ENCODE assay signal across 34 cellular contexts in the genomic region with DNA sequence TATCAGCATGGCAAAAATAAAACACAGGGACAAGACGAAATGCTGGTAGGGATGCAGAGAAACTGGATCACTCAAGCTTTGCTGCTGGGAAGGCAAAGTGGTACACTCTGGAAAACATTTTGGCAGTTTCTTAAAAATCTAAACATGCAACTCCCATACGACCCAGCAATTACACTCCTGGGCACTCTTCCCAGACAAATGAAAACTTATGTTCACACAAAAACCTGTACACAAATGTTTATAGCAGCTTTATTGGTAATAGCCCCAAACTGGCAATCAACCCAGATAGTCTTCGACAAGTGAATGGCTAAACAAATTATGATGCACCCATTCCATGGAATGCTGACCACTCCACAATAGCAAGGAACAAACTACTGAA. TPM values are rescaled to one million over a fixed set of nuclear protein-coding genes. Genes with fewer than 3 reads are reported as not detected.
DNase-seq lines count a peak whose midpoint lies in the region; ATAC-seq and TF ChIP-seq lines count a peak whose summit lies in the region.
"Had no signal": no experiment of that assay in that cellular context is flagged by ENCODE, and none has a peak within 500 bp of the region (broad histone marks: within the 10 kb centered on the region; RNA-seq: fewer than 3 reads in every experiment).

No MANE protein-coding gene starts in this region.

- ATAC-seq in T-cell (replicated peaks in 1 of 4) (no peak), HG03175 (IDR thresholded peaks at IDR 0.05; ENCODE audit: unreplicated experiment) (no peak)
- ATAC-seq: gastroesophageal sphincter; left colon; stimulated activated memory B cell treated with anti-CD40 and anti-IgM and Interleukin-4, amounts not matched to agents 10 μg/mL and 1 μg/mL and 100 μg/mL, for 72 hours had no signal

- H3K9me3 Mint-ChIP-seq in T-cell (no peaks in the 10 kb centered on the region), immature natural killer cell (no peaks in the 10 kb centered on the region), endothelial cell (ENCODE audit: unreplicated experiment) (no peaks in the 10 kb centered on the region)
- H3K9me3 Mint-ChIP-seq: endodermal cell; stimulated activated memory B cell treated with anti-CD40 and anti-IgM and Interleukin-4, amounts not matched to agents 10 μg/mL and 1 μg/mL and 100 μg/mL, for 72 hours; T-helper 1 cell treated with Interleukin-12 subunit alpha and Interleukin-12 subunit beta and Interleukin-4 antibody, amounts not matched to agents 30 μg/mL and 1 μg/mL, for 36 hours had no signal

- H3K27me3 ChIP-seq in BLaER1 treated with 17β-estradiol and CSF1 and Interleukin-3, amounts not matched to agents 10 nM and 100 nM = peaks cover 0 to 21% (median 6%) of the 10 kb centered on the region in 11 experiments; a peak in 7 of 22 replicates
- H3K27me3 ChIP-seq: vagina had no signal

- POLR2A ChIA-PET in T-cell (lab: Charles Lee) = interaction anchor here in 1 of 2 donors (0.7 kb wide), 1 partner anchor 1483 kb away, joined by 8 read pairs; no protein-coding TSS in a partner anchor

- H3K4me3 ChIP-seq in BLaER1 treated with 17β-estradiol and CSF1 and Interleukin-3, amounts not matched to agents 10 nM and 100 nM = peak overlapping the region in 2 of 10 experiments; percentile 73 to 90; a peak in 1 of 20 replicates
- H3K4me3 ChIP-seq: ascending aorta, esophagus squamous epithelium, gastroesophageal sphincter, prostate gland, sigmoid colon, thoracic aorta, vagina had no signal

- peak overlapping the region in 3 of 11 experiments; percentile 65 to 84 (median 80); a peak in 4 of 22 replicates for H3K27ac ChIP-seq in BLaER1 treated with 17β-estradiol and CSF1 and Interleukin-3, amounts not matched to agents 10 nM and 100 nM
- H3K27ac ChIP-seq: ascending aorta, gastroesophageal sphincter, sigmoid colon, thoracic aorta had no signal

- H3K9ac ChIP-seq in BLaER1 treated with 17β-estradiol and CSF1 and Interleukin-3, amounts not matched to agents 10 nM and 100 nM = peak overlapping the region in 1 of 11 experiments; percentile 95; a peak in 1 of 22 replicates

- DNase-seq in NCI-H1105 treated with DMSO at 0.1 percent for 48 hours (lab: John Stamatoyannopoulos, UW) (peak; percentile 31), NCI-H1105 (lab: John Stamatoyannopoulos, UW) (no peak), T-cell (no peak), immature natural killer cell (no peak), endothelial cell (ENCODE audit: low spot score) (no peak), NCI-H146 treated with DMSO at 0.1 percent for 48 hours (lab: John Stamatoyannopoulos, UW; ENCODE audit: unreplicated experiment) (no peak)
- DNase-seq: 8988T; activated CD4-positive, alpha-beta T cell treated with anti-CD3 and anti-CD28 coated beads for 4 hours; activated naive CD4-positive, alpha-beta T cell treated with anti-CD3 and anti-CD28 coated beads for 36 hours; AML-193; cortex of kidney; DND-41; endodermal cell; esophagus squamous epithelium; H7; hippocampal formation; IMR-90; left colon; NCI-H1092 treated with DMSO at 0.1 percent for 48 hours; NCI-H2081 treated with DMSO at 0.1 percent for 48 hours; NCI-H345; NCI-H748 treated with DMSO at 0.1 percent for 48 hours; nucleus accumbens; stimulated activated CD4-positive, alpha-beta T cell treated with anti-CD3 and anti-CD28 coated beads, Interleukin-4, amount 100 ng/mL, for 24 hours had no signal

- no peak overlapping the region for H3K4me3 Mint-ChIP-seq in T-cell
- H3K4me3 Mint-ChIP-seq in immature natural killer cell = peak overlapping the region; percentile 42 to 85 (median 82)
- no peak overlapping the region for H3K4me3 Mint-ChIP-seq in endothelial cell (ENCODE audit: unreplicated experiment)
- H3K4me3 Mint-ChIP-seq: activated naive CD4-positive, alpha-beta T cell treated with anti-CD3 and anti-CD28 coated beads for 36 hours; stimulated activated memory B cell treated with anti-CD40 and anti-IgM and Interleukin-4, amounts not matched to agents 10 μg/mL and 1 μg/mL and 100 μg/mL, for 72 hours; T-helper 1 cell treated with Interleukin-12 subunit alpha and Interleukin-12 subunit beta and Interleukin-4 antibody, amounts not matched to agents 30 μg/mL and 1 μg/mL, for 36 hours had no signal

- H3K4me1 ChIP-seq in BLaER1 treated with 17β-estradiol and CSF1 and Interleukin-3, amounts not matched to agents 10 nM and 100 nM = peaks cover 72 to 90% (median 84%) of the 10 kb centered on the region in 10 experiments
- H3K4me1 ChIP-seq: ascending aorta, prostate gland had no signal

- H3K27me3 Mint-ChIP-seq in T-cell = no peaks in the 10 kb centered on the region
- H3K27me3 Mint-ChIP-seq in immature natural killer cell (ENCODE audit: low read depth in 3 of 3) = peaks cover 13 to 20% (median 18%) of the 10 kb centered on the region in 3 donors
- H3K27me3 Mint-ChIP-seq in endothelial cell (ENCODE audit: unreplicated experiment) = peaks cover 7% of the 10 kb centered on the region

- H3K36me3 Mint-ChIP-seq in T-cell = no peaks in the 10 kb centered on the region
- no peaks in the 10 kb centered on the region for H3K36me3 Mint-ChIP-seq in immature natural killer cell
- no peaks in the 10 kb centered on the region for H3K36me3 Mint-ChIP-seq in endothelial cell (ENCODE audit: low read depth, unreplicated experiment)
- H3K36me3 Mint-ChIP-seq: stimulated activated memory B cell treated with anti-CD40 and anti-IgM and Interleukin-4, amounts not matched to agents 10 μg/mL and 1 μg/mL and 100 μg/mL, for 72 hours had no signal

- H3K36me3 ChIP-seq in BLaER1 treated with 17β-estradiol and CSF1 and Interleukin-3, amounts not matched to agents 10 nM and 100 nM = peaks cover 0 to 13% (median 0%) of the 10 kb centered on the region in 11 experiments; a peak in 4 of 22 replicates
- H3K36me3 ChIP-seq: ascending aorta, esophagus squamous epithelium, gastroesophageal sphincter, prostate gland, sigmoid colon, thoracic aorta, vagina had no signal

- no peak for TF ChIP-seq CTCF in endothelial cell (IDR thresholded peaks at IDR 0.05; ENCODE audit: unreplicated experiment)

- H3K4me1 Mint-ChIP-seq in T-cell (peaks cover 47 to 73% (median 65%) of the 10 kb centered on the region in 3 donors), immature natural killer cell (peaks cover 81 to 82% of the 10 kb centered on the region in 2 donors), endothelial cell (ENCODE audit: unreplicated experiment) (peaks cover 13% of the 10 kb centered on the region)
- H3K4me1 Mint-ChIP-seq: endodermal cell had no signal

- H3K4me2 ChIP-seq in BLaER1 treated with 17β-estradiol and CSF1 and Interleukin-3, amounts not matched to agents 10 nM and 100 nM = peak overlapping the region in 9 of 11 experiments; percentile 93 to 99 (median 98); a peak in 16 of 22 replicates

- CTCF ChIA-PET in T-cell (lab: Charles Lee) = interaction anchor here in 1 of 2 donors (0.6 to 0.8 kb wide), 3 partner anchors 20 to 704 kb away, joined by 3 to 7 read pairs (median 3); no protein-coding TSS in a partner anchor

- H4K20me1 ChIP-seq in BLaER1 treated with 17β-estradiol and CSF1 and Interleukin-3, amounts not matched to agents 10 nM and 100 nM = peaks cover 0 to 20% (median 0%) of the 10 kb centered on the region in 11 experiments; a peak in 10 of 22 replicates

- no peaks in the 10 kb centered on the region for H3K9me3 ChIP-seq in BLaER1 treated with 17β-estradiol and CSF1 and Interleukin-3, amounts not matched to agents 10 nM and 100 nM (replicated peaks in 1 of 11)
- H3K9me3 ChIP-seq: ascending aorta, esophagus squamous epithelium, gastroesophageal sphincter, prostate gland, sigmoid colon, thoracic aorta, vagina had no signal

- H3K27ac Mint-ChIP-seq in T-cell (peak overlapping the region; percentile 93 to 94), immature natural killer cell (peak overlapping the region; percentile 88 to 96 (median 91)), endothelial cell (ENCODE audit: unreplicated experiment) (no peak overlapping the region)
- H3K27ac Mint-ChIP-seq: activated naive CD4-positive, alpha-beta T cell treated with anti-CD3 and anti-CD28 coated beads for 36 hours; endodermal cell; stimulated activated memory B cell treated with anti-CD40 and anti-IgM and Interleukin-4, amounts not matched to agents 10 μg/mL and 1 μg/mL and 100 μg/mL, for 72 hours; T-helper 1 cell treated with Interleukin-12 subunit alpha and Interleukin-12 subunit beta and Interleukin-4 antibody, amounts not matched to agents 30 μg/mL and 1 μg/mL, for 36 hours had no signal

RNA-seq across cellular contexts. Expression of gene PRR5, which starts 35.8 kb away (rescaled TPM):
- total RNA-seq in T-cell = 10 to 100 TPM; 37.0 to 64.0 (median 58.7) TPM
- 100 to 1,000 TPM; 102 to 168 (median 112) TPM for polyA plus RNA-seq in immature natural killer cell
- total RNA-seq in endothelial cell (ENCODE audit: unreplicated experiment) = 40.5 TPM

Comparison
In these comparisons a context has a peak if more than half of its experiments do, and no peak if none do; other contexts are left out.
1. H3K4me3 Mint-ChIP-seq: peak in immature natural killer cell (5 of 5); none in T-cell (0 of 3) and endothelial cell (single experiment).